Comparison of ENCODE assay signal across 23 cellular contexts in the genomic region with DNA sequence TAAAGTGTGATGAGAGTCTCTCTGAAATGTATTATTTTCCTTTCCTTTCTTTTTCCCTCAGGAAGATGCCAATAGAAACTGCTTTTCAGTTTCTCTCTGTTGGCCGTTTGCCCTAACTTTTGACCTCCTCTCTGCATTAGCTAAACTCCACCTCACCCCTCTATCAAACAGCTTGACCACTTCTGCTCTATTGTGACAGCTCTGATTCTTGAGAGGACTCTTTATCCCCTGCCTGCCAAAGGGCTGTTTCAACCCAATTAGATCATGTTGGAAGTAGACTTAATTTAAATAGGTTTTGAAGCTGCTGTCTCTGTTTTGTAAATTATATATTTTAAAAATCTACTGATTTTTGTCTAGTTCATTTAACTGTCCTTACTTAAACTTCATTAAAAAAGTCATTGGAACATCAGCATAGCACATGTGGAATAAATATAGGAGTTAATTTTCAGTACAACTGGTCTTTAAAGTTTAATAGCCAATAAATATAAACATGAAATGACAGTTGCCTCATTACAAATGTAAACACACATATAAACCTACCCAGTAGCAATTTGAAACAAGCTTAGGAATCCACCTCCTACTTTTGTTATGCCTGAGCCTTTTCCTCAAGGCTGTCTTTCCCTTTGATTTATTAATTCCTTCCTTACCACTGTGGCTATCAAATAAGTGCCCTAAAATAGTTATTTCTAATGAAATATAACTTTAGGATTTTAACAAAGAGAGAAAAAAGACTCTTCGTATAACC.
"Had no signal": no experiment of that assay in that cellular context is flagged by ENCODE, and none has a peak within 500 bp of the region (broad histone marks: within the 10 kb centered on the region; RNA-seq: fewer than 3 reads in every experiment).

No MANE protein-coding gene starts in this region.

- ATAC-seq: activated T-cell treated with anti-CD3 and anti-CD28 coated beads, Interleukin-2, amount 50 U/mL, for 4 hours; stimulated activated naive B cell treated with anti-CD40 and anti-IgM and Interleukin-4, amounts not matched to agents 10 μg/mL and 1 μg/mL and 100 μg/mL, for 72 hours had no signal

- H3K4me2 ChIP-seq: smooth muscle cell had no signal

- H3K4me3 Mint-ChIP-seq: activated naive CD8-positive, alpha-beta T cell; activated T-cell treated with anti-CD3 and anti-CD28 coated beads, Interleukin-2, amount 50 U/mL, for 4 hours; memory B cell; nephron progenitor cell; stimulated activated naive B cell treated with anti-CD40 and anti-IgM and Interleukin-4, amounts not matched to agents 10 μg/mL and 1 μg/mL and 100 μg/mL, for 72 hours had no signal

- H3K36me3 Mint-ChIP-seq: activated naive CD8-positive, alpha-beta T cell; memory B cell; stimulated activated naive B cell treated with anti-CD40 and anti-IgM and Interleukin-4, amounts not matched to agents 10 μg/mL and 1 μg/mL and 100 μg/mL, for 72 hours had no signal

- DNase-seq: activated CD4-positive, alpha-beta T cell treated with anti-CD3 and anti-CD28 coated beads for 4 hours; activated CD4-positive, alpha-beta T cell treated with anti-CD3 and anti-CD28 coated beads, Interleukin-2, amount 50 U/mL, for 48 hours; activated CD4-positive, CD25-positive, alpha-beta regulatory T cell; activated CD8-positive, alpha-beta memory T cell treated with anti-CD3 and anti-CD28 coated beads, Interleukin-2, amount 50 U/mL, for 48 hours; activated naive CD4-positive, alpha-beta T cell; activated T-cell treated with anti-CD3 and anti-CD28 coated beads, Interleukin-2, amount 50 U/mL, for 4 hours; cerebellar nuclear complex; cortex of kidney; foreskin fibroblast; hippocampal formation; nephron progenitor cell; occipital lobe; posterior cingulate gyrus; right lobe of liver; stimulated activated CD4-positive, alpha-beta T cell treated with anti-CD3 and anti-CD28 coated beads, Interleukin-15, amount 100 ng/mL, for 24 hours; stimulated activated CD4-positive, alpha-beta T cell treated with anti-CD3 and anti-CD28 coated beads, Interleukin-2, amount 100 ng/mL, for 48 hours; stimulated activated CD8-positive, alpha-beta memory T cell treated with anti-CD3 and anti-CD28 coated beads, Interleukin-4, amount 100 ng/mL, for 48 hours; stimulated activated naive B cell treated with anti-CD40 and anti-IgM and Interleukin-4, amounts not matched to agents 10 μg/mL and 1 μg/mL and 100 μg/mL, for 72 hours; T-helper 9 cell had no signal

- H3K4me1 ChIP-seq: right lobe of liver had no signal

- H3K36me3 ChIP-seq: right lobe of liver had no signal

- H3K9me3 Mint-ChIP-seq: activated T-cell treated with anti-CD3 and anti-CD28 coated beads, Interleukin-2, amount 50 U/mL, for 4 hours; activated T-helper 2 cell treated with anti-CD3 and anti-CD28 coated beads, Interferon-gamma antibody, Interleukin-2, Interleukin-4, amounts not matched to agents 10 μg/mL and 5 μg/mL and 100 μg/mL, durations not matched to agents 14 hours and 24 hours and 36 hours; memory B cell; nephron progenitor cell; stimulated activated naive B cell treated with anti-CD40 and anti-IgM and Interleukin-4, amounts not matched to agents 10 μg/mL and 1 μg/mL and 100 μg/mL, for 72 hours had no signal

- H3K27me3 ChIP-seq: right lobe of liver had no signal

- H3K4me3 ChIP-seq: right lobe of liver, smooth muscle cell had no signal

- H3K4me1 Mint-ChIP-seq: memory B cell; stimulated activated naive B cell treated with anti-CD40 and anti-IgM and Interleukin-4, amounts not matched to agents 10 μg/mL and 1 μg/mL and 100 μg/mL, for 72 hours had no signal

- H3K27ac Mint-ChIP-seq: activated naive CD8-positive, alpha-beta T cell; activated T-helper 2 cell treated with anti-CD3 and anti-CD28 coated beads, Interferon-gamma antibody, Interleukin-2, Interleukin-4, amounts not matched to agents 10 μg/mL and 5 μg/mL and 100 μg/mL, durations not matched to agents 14 hours and 24 hours and 36 hours; memory B cell; nephron progenitor cell; stimulated activated naive B cell treated with anti-CD40 and anti-IgM and Interleukin-4, amounts not matched to agents 10 μg/mL and 1 μg/mL and 100 μg/mL, for 72 hours had no signal

- H3K9me3 ChIP-seq: right lobe of liver had no signal

- H3K27ac ChIP-seq: right lobe of liver had no signal

- H3K27me3 Mint-ChIP-seq: activated naive CD8-positive, alpha-beta T cell; memory B cell; stimulated activated naive B cell treated with anti-CD40 and anti-IgM and Interleukin-4, amounts not matched to agents 10 μg/mL and 1 μg/mL and 100 μg/mL, for 72 hours had no signal
